In genomic region chr16:89096042-89096717, GRCh38 we compare ENCODE assay signal across 14 cellular contexts. TPM values are rescaled to one million over a fixed set of nuclear protein-coding genes. Genes with fewer than 3 reads are reported as not detected.
DNase-seq lines count a peak whose midpoint lies in the region; ATAC-seq, FAIRE-seq and TF ChIP-seq lines count a peak whose summit lies in the region.
"Had no signal": no experiment of that assay in that cellular context is flagged by ENCODE, and none has a peak within 500 bp of the region (broad histone marks: within the 10 kb centered on the region; RNA-seq: fewer than 3 reads in every experiment).

No MANE protein-coding gene starts in this region.

- no peaks in the 10 kb centered on the region for H3K9me3 ChIP-seq in BLaER1
- no peaks in the 10 kb centered on the region for H3K9me3 ChIP-seq in DOHH2 (ENCODE audit: control insufficient read depth, insufficient read depth, low read length)
- H3K9me3 ChIP-seq: sigmoid colon had no signal

- no peak for ATAC-seq in activated CD8-positive, alpha-beta T cell treated with anti-CD3 and anti-CD28 coated beads for 36 hours
- ATAC-seq in GM18511 (IDR thresholded peaks at IDR 0.05; ENCODE audit: unreplicated experiment) (no peak), GM18868 (IDR thresholded peaks at IDR 0.05; ENCODE audit: unreplicated experiment) (no peak)
- ATAC-seq: left colon had no signal

- peaks cover 38% of the 10 kb centered on the region for H3K36me3 ChIP-seq in BLaER1
- peaks cover 67% of the 10 kb centered on the region for H3K36me3 ChIP-seq in DOHH2 (ENCODE audit: control insufficient read depth, low read length)

- H3K4me2 ChIP-seq in BLaER1 (peak overlapping the region; percentile 99), DOHH2 (ENCODE audit: low read length) (peak overlapping the region; percentile 80)

- peaks cover 38% of the 10 kb centered on the region for H3F3A ChIP-seq in DOHH2 (ENCODE audit: control insufficient read depth, insufficient read depth)

- CTCF ChIA-PET in activated CD8-positive, alpha-beta T cell treated with anti-CD3 and anti-CD28 coated beads for 36 hours (lab: Charles Lee), result interaction anchor here (1.0 to 1.5 kb wide), 3 partner anchors 16 to 240 kb away, joined by 4 to 5 read pairs (median 4); partner anchors contain the start of genes GALNS and TRAPPC2L

- H3K36me3 Mint-ChIP-seq in activated CD8-positive, alpha-beta T cell treated with anti-CD3 and anti-CD28 coated beads for 36 hours (ENCODE audit: low read depth), result peaks cover 36% of the 10 kb centered on the region
- no peaks in the 10 kb centered on the region for H3K36me3 Mint-ChIP-seq in mesothelial cell of epicardium

- H3K9me3 Mint-ChIP-seq in activated CD8-positive, alpha-beta T cell treated with anti-CD3 and anti-CD28 coated beads for 36 hours, result no peaks in the 10 kb centered on the region
- no peaks in the 10 kb centered on the region for H3K9me3 Mint-ChIP-seq in mesothelial cell of epicardium
- H3K9me3 Mint-ChIP-seq: CD14-positive monocyte had no signal

- TF ChIP-seq CTCF in DOHH2 (IDR thresholded peaks at IDR 0.05; ENCODE audit: low read depth, low read length, poor library complexity, severe bottlenecking) (no peak), mesothelial cell of epicardium (IDR thresholded peaks at IDR 0.05; ENCODE audit: unreplicated experiment) (no peak)
- TF ChIP-seq CTCF in activated CD8-positive, alpha-beta T cell treated with anti-CD3 and anti-CD28 coated beads for 36 hours (IDR thresholded peaks at IDR 0.05), result no peak

- no peak for DNase-seq in activated CD8-positive, alpha-beta T cell treated with anti-CD3 and anti-CD28 coated beads for 36 hours
- no peak for DNase-seq in mesothelial cell of epicardium (ENCODE audit: low spot score in 2 of 2, unreplicated experiment in 2 of 2)
- DNase-seq in kidney glomerular epithelial cell (lab: John Stamatoyannopoulos, UW), result no peak
- DNase-seq in RCC 7860 (ENCODE audit: low spot score), result no peak
- DNase-seq: glutamatergic neuron, left colon, NCI-H2081 treated with DMSO at 0.1 percent for 48 hours, sigmoid colon had no signal

- H3K27me3 ChIP-seq in BLaER1 (no peaks in the 10 kb centered on the region), DOHH2 (ENCODE audit: control insufficient read depth, low read length) (peaks cover 14% of the 10 kb centered on the region)

- no peaks in the 10 kb centered on the region for H3K27me3 Mint-ChIP-seq in activated CD8-positive, alpha-beta T cell treated with anti-CD3 and anti-CD28 coated beads for 36 hours
- peaks cover 14% of the 10 kb centered on the region for H3K27me3 Mint-ChIP-seq in mesothelial cell of epicardium (ENCODE audit: low read depth)

- no peaks in the 10 kb centered on the region for H3K9me2 ChIP-seq in DOHH2 (replicated peaks; ENCODE audit: control insufficient read depth, low read length)

- peaks cover 55% of the 10 kb centered on the region for H3K4me1 Mint-ChIP-seq in activated CD8-positive, alpha-beta T cell treated with anti-CD3 and anti-CD28 coated beads for 36 hours (ENCODE audit: low read depth)
- peaks cover 32% of the 10 kb centered on the region for H3K4me1 Mint-ChIP-seq in mesothelial cell of epicardium

- H3K4me1 ChIP-seq in BLaER1 (peaks cover 93% of the 10 kb centered on the region), DOHH2 (ENCODE audit: control insufficient read depth, low read length) (peaks cover 68% of the 10 kb centered on the region)

- H3K9ac ChIP-seq in BLaER1, result peak overlapping the region; percentile 54; the same call in 1 of the 2 replicates

- H3K27ac Mint-ChIP-seq in activated CD8-positive, alpha-beta T cell treated with anti-CD3 and anti-CD28 coated beads for 36 hours, result peak overlapping the region; percentile 96
- no peak overlapping the region for H3K27ac Mint-ChIP-seq in mesothelial cell of epicardium

- FAIRE-seq in RCC 7860 (lab: Jason Lieb, UNC), result no peak

- H3K4me3 Mint-ChIP-seq in activated CD8-positive, alpha-beta T cell treated with anti-CD3 and anti-CD28 coated beads for 36 hours, result peak overlapping the region; percentile 85
- H3K4me3 Mint-ChIP-seq in mesothelial cell of epicardium, result peak overlapping the region; percentile 46

- peak overlapping the region; percentile 77 for H3K27ac ChIP-seq in BLaER1
- H3K27ac ChIP-seq in DOHH2 (ENCODE audit: low read depth, low read length), result peak overlapping the region; percentile 92
- H3K27ac ChIP-seq: epithelial cell of prostate, sigmoid colon had no signal

- H3K79me2 ChIP-seq in DOHH2 (ENCODE audit: control insufficient read depth, low read length), result peaks cover 73% of the 10 kb centered on the region

- H3K4me3 ChIP-seq in BLaER1, result no peak overlapping the region
- H3K4me3 ChIP-seq in DOHH2 (ENCODE audit: low read length), result peak overlapping the region; percentile 94
- H3K4me3 ChIP-seq: sigmoid colon had no signal

- intact Hi-C loops in activated CD8-positive, alpha-beta T cell treated with anti-CD3 and anti-CD28 coated beads for 36 hours (cut with micrococcal nuclease), result loop anchor here (10.0 kb wide), 2 partner anchors 71 to 151 kb away; no protein-coding TSS in a partner anchor

- POLR2A ChIA-PET in activated CD8-positive, alpha-beta T cell treated with anti-CD3 and anti-CD28 coated beads for 36 hours (lab: Charles Lee), result interaction anchor here (0.6 to 3.2 kb wide), 15 partner anchors 11 to 394 kb away, joined by 3 to 20 read pairs (median 4); partner anchors contain the start of gene APRT

- H4K20me1 ChIP-seq in BLaER1, result peaks cover 55% of the 10 kb centered on the region
- peaks cover 5% of the 10 kb centered on the region; the same call in 1 of the 2 replicates for H4K20me1 ChIP-seq in DOHH2 (ENCODE audit: control insufficient read depth, insufficient read depth, low read depth, low read length)

RNA-seq across cellular contexts. Expression of gene ACSF3, which starts 2.5 kb away (rescaled TPM):
- total RNA-seq in activated CD8-positive, alpha-beta T cell treated with anti-CD3 and anti-CD28 coated beads for 36 hours, result 10 to 100 TPM; 44.6 to 45.9 TPM
- total RNA-seq in mesothelial cell of epicardium, result 35.7 to 41.5 TPM (median 37.7 TPM) in 3 replicates
